24 cellular contexts compared by ENCODE assay signal in genomic region chr10:47282005-47282656, GRCh38. TPM values are rescaled to one million over a fixed set of nuclear protein-coding genes. Genes with fewer than 3 reads are reported as not detected.
A peak's percentile ranks its signal among the peaks of the same experiment; 100 is the strongest.
DNase-seq lines count a peak whose midpoint lies in the region; ATAC-seq and TF ChIP-seq lines count a peak whose summit lies in the region.
"Had no signal": no experiment of that assay in that cellular context is flagged by ENCODE, and none has a peak within 500 bp of the region (broad histone marks: within the 10 kb centered on the region; RNA-seq: fewer than 3 reads in every experiment).

No MANE protein-coding gene starts in this region.

- ATAC-seq in stimulated activated naive B cell treated with anti-CD40 and anti-IgM and Interleukin-4, amounts not matched to agents 10 μg/mL and 1 μg/mL and 100 μg/mL, for 72 hours (replicated peaks): peak; percentile 71 to 83
- ATAC-seq: GM23338, HCT116, Right ventricle myocardium inferior had no signal

- POLR2A ChIA-PET in activated CD4-positive, alpha-beta T cell treated with anti-CD3 and anti-CD28 coated beads, Interleukin-2, amount 10 ng/mL, durations not matched to agents 7 days and 5 days (lab: Charles Lee): no interaction called here
- POLR2A ChIA-PET in HEK293 (lab: Yijun Ruan, JAX): no interaction called here

- WGBS in endodermal cell (ENCODE audit: insufficient coverage in 1 of 2, insufficient read length in 1 of 2), 2 experiments: 87 to 100% methylated on average over 2 to 6 of the region's 6 CpGs

- H3K27ac ChIP-seq in HEK293 (ENCODE audit: extremely low read depth, low read depth, low read length) (no peak overlapping the region), endodermal cell (ENCODE audit: low read depth, low read length) (no peak overlapping the region)
- H3K27ac ChIP-seq: C4-2B, SJSA1 had no signal

- no peak for DNase-seq in activated CD4-positive, alpha-beta T cell treated with anti-CD3 and anti-CD28 coated beads, Interleukin-2, amount 10 ng/mL, durations not matched to agents 7 days and 5 days
- no peak for DNase-seq in activated CD4-positive, alpha-beta T cell treated with anti-CD3 and anti-CD28 coated beads, Interleukin-2, amount 50 U/mL, for 1 hour
- DNase-seq in endodermal cell (peak; percentile 30), NCI-H748 treated with DMSO at 0.1 percent for 48 hours (lab: John Stamatoyannopoulos, UW) (no peak), DMS53 treated with DMSO at 0.1 percent for 48 hours (lab: John Stamatoyannopoulos, UW; ENCODE audit: unreplicated experiment) (no peak)
- DNase-seq in stimulated activated naive B cell treated with anti-CD40 and anti-IgM and Interleukin-4, amounts not matched to agents 10 μg/mL and 1 μg/mL and 100 μg/mL, for 72 hours: no peak
- DNase-seq: 8988T, GDM1, KBM-7, NCI-H1105, NCI-H1694, NCI-H2081, NCI-H2171, NCI-H345, NCI-H524, NCI-H82, OCI-M1 had no signal

- CTCF ChIA-PET in activated CD4-positive, alpha-beta T cell treated with anti-CD3 and anti-CD28 coated beads, Interleukin-2, amount 10 ng/mL, durations not matched to agents 7 days and 5 days (lab: Charles Lee): interaction anchor here (0.6 to 2.3 kb wide), 3 partner anchors 8 to 34 kb away, joined by 3 to 8 read pairs (median 3); no protein-coding TSS in a partner anchor
- CTCF ChIA-PET in HEK293 (lab: Yijun Ruan, JAX): interaction anchor here (0.8 to 1.6 kb wide), 2 partner anchors 219 to 257 kb away, joined by 3 to 5 read pairs; no protein-coding TSS in a partner anchor

- no peaks in the 10 kb centered on the region for H3K27me3 Mint-ChIP-seq in activated CD4-positive, alpha-beta T cell treated with anti-CD3 and anti-CD28 coated beads, Interleukin-2, amount 10 ng/mL, durations not matched to agents 7 days and 5 days
- H3K27me3 Mint-ChIP-seq in endodermal cell (ENCODE audit: insufficient read depth): peaks cover 13% of the 10 kb centered on the region
- peaks cover 0 to 8% of the 10 kb centered on the region in 2 donors for H3K27me3 Mint-ChIP-seq in stimulated activated naive B cell treated with anti-CD40 and anti-IgM and Interleukin-4, amounts not matched to agents 10 μg/mL and 1 μg/mL and 100 μg/mL, for 72 hours

- no peaks in the 10 kb centered on the region for H3K9me3 Mint-ChIP-seq in activated CD4-positive, alpha-beta T cell treated with anti-CD3 and anti-CD28 coated beads, Interleukin-2, amount 10 ng/mL, durations not matched to agents 7 days and 5 days
- no peaks in the 10 kb centered on the region for H3K9me3 Mint-ChIP-seq in endodermal cell
- H3K9me3 Mint-ChIP-seq in stimulated activated naive B cell treated with anti-CD40 and anti-IgM and Interleukin-4, amounts not matched to agents 10 μg/mL and 1 μg/mL and 100 μg/mL, for 72 hours: no peaks in the 10 kb centered on the region
- H3K9me3 Mint-ChIP-seq: GM23338 had no signal

- peak overlapping the region; percentile 33 for H3K27ac Mint-ChIP-seq in activated CD4-positive, alpha-beta T cell treated with anti-CD3 and anti-CD28 coated beads, Interleukin-2, amount 10 ng/mL, durations not matched to agents 7 days and 5 days
- no peak overlapping the region for H3K27ac Mint-ChIP-seq in endodermal cell
- no peak overlapping the region for H3K27ac Mint-ChIP-seq in stimulated activated naive B cell treated with anti-CD40 and anti-IgM and Interleukin-4, amounts not matched to agents 10 μg/mL and 1 μg/mL and 100 μg/mL, for 72 hours
- H3K27ac Mint-ChIP-seq: GM23338 had no signal

- H3K9ac ChIP-seq in endodermal cell (ENCODE audit: extremely low read depth, low read length, poor library complexity, severe bottlenecking): no peak overlapping the region

- H3K27me3 ChIP-seq in endodermal cell (ENCODE audit: control insufficient read depth, insufficient read depth, low read length, poor library complexity, severe bottlenecking): no peaks in the 10 kb centered on the region
- H3K27me3 ChIP-seq: SJSA1 had no signal

- no peaks in the 10 kb centered on the region for H3K36me3 Mint-ChIP-seq in activated CD4-positive, alpha-beta T cell treated with anti-CD3 and anti-CD28 coated beads, Interleukin-2, amount 10 ng/mL, durations not matched to agents 7 days and 5 days (ENCODE audit: low read depth)
- H3K36me3 Mint-ChIP-seq in endodermal cell (ENCODE audit: low read depth): no peaks in the 10 kb centered on the region
- H3K36me3 Mint-ChIP-seq in stimulated activated naive B cell treated with anti-CD40 and anti-IgM and Interleukin-4, amounts not matched to agents 10 μg/mL and 1 μg/mL and 100 μg/mL, for 72 hours: no peaks in the 10 kb centered on the region

- TF ChIP-seq CTCF in HEK293 (tag by site-specific recombination; IDR thresholded peaks at IDR 0.05) (no peak), endodermal cell (conservative IDR thresholded peaks at IDR 0.05) (no peak)

- H3K9me3 ChIP-seq in HEK293 (ENCODE audit: control insufficient read depth, insufficient read depth, low read depth, low read length): no peaks in the 10 kb centered on the region
- no peaks in the 10 kb centered on the region for H3K9me3 ChIP-seq in endodermal cell (ENCODE audit: control insufficient read depth, low read length)
- H3K9me3 ChIP-seq: SJSA1 had no signal

- H3K4me1 ChIP-seq in HEK293 (ENCODE audit: control insufficient read depth, insufficient read depth, low read length) (no peaks in the 10 kb centered on the region), endodermal cell (ENCODE audit: control insufficient read depth, insufficient read depth, low read length) (no peaks in the 10 kb centered on the region)
- H3K4me1 ChIP-seq: SJSA1 had no signal

- H3K4me3 ChIP-seq in HEK293 (ENCODE audit: low read depth, low read length) (no peak overlapping the region), endodermal cell (ENCODE audit: low read length) (no peak overlapping the region)
- H3K4me3 ChIP-seq: GM23338, SJSA1 had no signal

- H3K36me3 ChIP-seq in HEK293 (ENCODE audit: control insufficient read depth in 2 of 2, insufficient read depth in 1 of 2, low read length in 2 of 2): no peaks in the 10 kb centered on the region
- no peaks in the 10 kb centered on the region for H3K36me3 ChIP-seq in endodermal cell (ENCODE audit: control insufficient read depth, insufficient read depth, low read length)
- H3K36me3 ChIP-seq: SJSA1 had no signal

- no peak overlapping the region for H3K4me3 Mint-ChIP-seq in activated CD4-positive, alpha-beta T cell treated with anti-CD3 and anti-CD28 coated beads, Interleukin-2, amount 10 ng/mL, durations not matched to agents 7 days and 5 days
- no peak overlapping the region for H3K4me3 Mint-ChIP-seq in endodermal cell
- no peak overlapping the region for H3K4me3 Mint-ChIP-seq in stimulated activated naive B cell treated with anti-CD40 and anti-IgM and Interleukin-4, amounts not matched to agents 10 μg/mL and 1 μg/mL and 100 μg/mL, for 72 hours
- H3K4me3 Mint-ChIP-seq: GM23338 had no signal

- peaks cover 47% of the 10 kb centered on the region for H3K4me1 Mint-ChIP-seq in activated CD4-positive, alpha-beta T cell treated with anti-CD3 and anti-CD28 coated beads, Interleukin-2, amount 10 ng/mL, durations not matched to agents 7 days and 5 days
- H3K4me1 Mint-ChIP-seq in endodermal cell: no peaks in the 10 kb centered on the region
- peaks cover 20 to 37% of the 10 kb centered on the region in 2 donors for H3K4me1 Mint-ChIP-seq in stimulated activated naive B cell treated with anti-CD40 and anti-IgM and Interleukin-4, amounts not matched to agents 10 μg/mL and 1 μg/mL and 100 μg/mL, for 72 hours

TF ChIP-seq in HEK293, 187 proteins besides CTCF, POLR2A, EP300 and RAD21:
- TF ChIP-seq ZNF658 (tag by site-specific recombination; IDR thresholded peaks at IDR 0.05): no peak
- peak; percentile 89 for TF ChIP-seq ZIC2 (tag by site-specific recombination; IDR thresholded peaks at IDR 0.05)
- no peak for TF ChIP-seq ZNF488 (tag by site-specific recombination; IDR thresholded peaks at IDR 0.05)

RNA-seq across cellular contexts. Expression of gene GDF10, which starts 17.9 kb away (rescaled TPM):
- under 1 TPM in 1 of 2 experiments, not detected in 1; 0.08 TPM for total RNA-seq in activated CD4-positive, alpha-beta T cell treated with anti-CD3 and anti-CD28 coated beads, Interleukin-2, amount 10 ng/mL, durations not matched to agents 7 days and 5 days
- total RNA-seq in endodermal cell: not detected
- polyA plus RNA-seq in endodermal cell (2013, experiment 1 of 2): 12.8 TPM
- 8.9 TPM for polyA plus RNA-seq in endodermal cell (2013, experiment 2 of 2)
- total RNA-seq: HT1080, SJSA1 had no signal
- polyA plus RNA-seq: GM23338 had no signal

RNA-seq across cellular contexts. Expression of gene GDF2, which starts 40.1 kb away (rescaled TPM):
- not detected for total RNA-seq in activated CD4-positive, alpha-beta T cell treated with anti-CD3 and anti-CD28 coated beads, Interleukin-2, amount 10 ng/mL, durations not matched to agents 7 days and 5 days
- total RNA-seq in endodermal cell: not detected
- polyA plus RNA-seq in endodermal cell (2013, experiment 1 of 2): not detected
- not detected for polyA plus RNA-seq in endodermal cell (2013, experiment 2 of 2)
- total RNA-seq: GM23338, HT1080, Right ventricle myocardium inferior, SJSA1 had no signal
- polyA plus RNA-seq: GM23338 had no signal
